In the genomic region with DNA sequence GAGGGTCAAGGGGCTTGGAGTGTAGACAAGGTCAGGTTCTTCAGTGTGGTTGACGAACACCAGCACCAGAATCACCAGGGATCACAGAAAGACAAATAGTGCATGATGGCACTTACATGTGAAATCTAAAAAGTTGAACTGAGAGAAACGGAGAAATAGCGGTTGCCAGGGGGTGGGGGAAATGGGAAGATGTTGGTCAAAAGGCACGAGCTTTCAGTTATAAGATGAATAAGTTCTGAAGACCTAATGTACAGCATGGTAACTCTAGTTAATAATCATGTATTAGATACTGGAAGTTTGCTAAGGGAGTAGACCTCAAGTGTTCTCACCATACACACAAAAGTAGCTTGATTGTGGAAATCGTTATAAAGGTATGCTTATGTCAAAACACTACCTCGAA, we compare ENCODE assay signal across 20 cellular contexts. TPM values are rescaled to one million over a fixed set of nuclear protein-coding genes. Genes with fewer than 3 reads are reported as not detected.
DNase-seq lines count a peak whose midpoint lies in the region; ATAC-seq and TF ChIP-seq lines count a peak whose summit lies in the region.
"Had no signal": no experiment of that assay in that cellular context is flagged by ENCODE, and none has a peak within 500 bp of the region (broad histone marks: within the 10 kb centered on the region; RNA-seq: fewer than 3 reads in every experiment).

No MANE protein-coding gene starts in this region.

- no peak for TF ChIP-seq EP300 in stomach (IDR thresholded peaks at IDR 0.05)

- no peaks in the 10 kb centered on the region for H3K79me2 ChIP-seq in neural progenitor cell (ENCODE audit: low read depth)

- no peak for TF ChIP-seq CTCF in neural progenitor cell (IDR thresholded peaks at IDR 0.05)
- TF ChIP-seq CTCF in stomach (IDR thresholded peaks at IDR 0.05), result no peak

- H4K20me1 ChIP-seq in neural progenitor cell (ENCODE audit: low read depth), result no peaks in the 10 kb centered on the region

- H3K4me1 ChIP-seq in neural progenitor cell (peaks cover 13% of the 10 kb centered on the region), stomach (peaks cover 0 to 11% (median 5%) of the 10 kb centered on the region in 4 donors)
- H3K4me1 ChIP-seq: right lobe of liver had no signal

- H3K36me3 ChIP-seq in neural progenitor cell, result no peaks in the 10 kb centered on the region
- no peaks in the 10 kb centered on the region for H3K36me3 ChIP-seq in stomach
- H3K36me3 ChIP-seq: right lobe of liver, SJSA1 had no signal

- in situ Hi-C loops in G401 (cut with HindIII; ENCODE audit: low sequenced_read_pairs), result no loop called here

- ATAC-seq in GM19025 (IDR thresholded peaks at IDR 0.05; ENCODE audit: low read depth, unreplicated experiment), result peak; percentile 88
- peak; percentile 79 for ATAC-seq in HG02571 (IDR thresholded peaks at IDR 0.05; ENCODE audit: unreplicated experiment)
- peak; percentile 82 for ATAC-seq in HG03108 (IDR thresholded peaks at IDR 0.05; ENCODE audit: unreplicated experiment)
- ATAC-seq: right lobe of liver had no signal

- H3K27ac ChIP-seq in neural progenitor cell (no peak overlapping the region), stomach (no peak overlapping the region)
- H3K27ac ChIP-seq: right lobe of liver, SJSA1 had no signal

- H3K27me3 Mint-ChIP-seq in neural progenitor cell (ENCODE audit: insufficient read depth, low read depth), result peaks cover 15% of the 10 kb centered on the region
- H3K27me3 Mint-ChIP-seq: CD4-positive, alpha-beta T cell had no signal

- H3K27me3 ChIP-seq in neural progenitor cell (peaks cover 11% of the 10 kb centered on the region), stomach (no peaks in the 10 kb centered on the region)
- H3K27me3 ChIP-seq: right lobe of liver, SJSA1 had no signal

- H3K4me2 ChIP-seq in neural progenitor cell, result no peak overlapping the region

- peaks cover 20% of the 10 kb centered on the region for H3F3A ChIP-seq in neural progenitor cell (ENCODE audit: low read depth)

- no peaks in the 10 kb centered on the region for H3K9me3 ChIP-seq in neural progenitor cell (ENCODE audit: low read depth)
- H3K9me3 ChIP-seq in stomach, result no peaks in the 10 kb centered on the region
- H3K9me3 ChIP-seq: right lobe of liver, SJSA1 had no signal

- intact Hi-C loops in stomach (cut with DNase I; ENCODE audit: low total_unique reads), result no loop called here

- DNase-seq in neural progenitor cell (ENCODE audit: low spot score) (no peak), NCI-H345 (lab: John Stamatoyannopoulos, UW) (no peak), COLO829 (ENCODE audit: low spot score) (no peak), stomach (no peak), G401 (ENCODE audit: low spot score) (no peak)
- DNase-seq: activated T-cell treated with anti-CD3 and anti-CD28 coated beads for 4 hours; anterior cingulate cortex; CD4-positive, alpha-beta T cell; effector CD8-positive, alpha-beta T cell; GOT3; kidney glomerular epithelial cell; naive B cell; NCI-H1417 treated with DMSO at 0.1 percent for 48 hours; NCI-H526 treated with DMSO at 0.1 percent for 48 hours; right lobe of liver; substantia nigra had no signal

- WGBS in stomach, 5 donors, result 66 to 82% (median 76%) methylated on average over 6 of the region's 6 CpGs

- H3K4me1 Mint-ChIP-seq in neural progenitor cell, result peaks cover 78% of the 10 kb centered on the region

- H3K4me3 ChIP-seq in neural progenitor cell (no peak overlapping the region), stomach (no peak overlapping the region)
- H3K4me3 ChIP-seq: right lobe of liver, SJSA1 had no signal

- peaks cover 1% of the 10 kb centered on the region for H3K36me3 Mint-ChIP-seq in neural progenitor cell
- H3K36me3 Mint-ChIP-seq: naive B cell had no signal

- H3K9ac ChIP-seq in neural progenitor cell, result no peak overlapping the region

- H3K9me3 Mint-ChIP-seq in neural progenitor cell, result peaks cover 2% of the 10 kb centered on the region
- H3K9me3 Mint-ChIP-seq: CD4-positive, alpha-beta T cell had no signal

- H2AFZ ChIP-seq in neural progenitor cell (replicated peaks), result no peak overlapping the region

- TF ChIP-seq POLR2A in stomach (IDR thresholded peaks at IDR 0.05), result no peak

- peak overlapping the region; percentile 2 for H3K4me3 Mint-ChIP-seq in neural progenitor cell
- H3K4me3 Mint-ChIP-seq: CD4-positive, alpha-beta T cell; naive B cell had no signal

- peak overlapping the region; percentile 68 for H3K27ac Mint-ChIP-seq in neural progenitor cell
- H3K27ac Mint-ChIP-seq: CD4-positive, alpha-beta T cell had no signal

RNA-seq across cellular contexts. Expression of gene DARS1, which starts 43.7 kb away (rescaled TPM):
- total RNA-seq in neural progenitor cell (ENCODE audit: low replicate concordance) (175 and 227 TPM in 2 replicates), stomach (100 to 1,000 TPM in 3 of 5 donors, 10 to 100 TPM in 2; 39.1 to 244 (median 106) TPM)
- 10 to 100 TPM; 48.1 to 63.2 (median 60.9) TPM for polyA plus RNA-seq in stomach
- total RNA-seq in G401 (2014; rRNA removed; shearing (Covaris generic)), result 89.1 and 113 TPM in 2 replicates
